Comparison of ENCODE assay signal across 8 cellular contexts in genomic region chr17:39981207-39982068, GRCh38. TPM values are rescaled to one million over a fixed set of nuclear protein-coding genes. Genes with fewer than 3 reads are reported as not detected.
A peak's percentile ranks its signal among the peaks of the same experiment; 100 is the strongest.
DNase-seq lines count a peak whose midpoint lies in the region; ATAC-seq and TF ChIP-seq lines count a peak whose summit lies in the region.

No MANE protein-coding gene starts in this region.

- no peak for ATAC-seq in CD8-positive, alpha-beta T cell
- no peak for ATAC-seq in GM18511 (IDR thresholded peaks at IDR 0.05; ENCODE audit: unreplicated experiment)

- no peaks in the 10 kb centered on the region for H3K27me3 ChIP-seq in CD8-positive, alpha-beta T cell (ENCODE audit: insufficient read depth, low read length)
- H3K27me3 ChIP-seq in mesendoderm (ENCODE audit: insufficient read depth, low read length, poor library complexity) = no peaks in the 10 kb centered on the region

- H4K5ac ChIP-seq in mesendoderm (ENCODE audit: low read length) = no peak overlapping the region

- no peaks in the 10 kb centered on the region for H3K9me3 Mint-ChIP-seq in CD8-positive, alpha-beta T cell
- H3K9me3 Mint-ChIP-seq in chondrocyte (ENCODE audit: low read depth) = no peaks in the 10 kb centered on the region

- no peaks in the 10 kb centered on the region for H3K9me3 ChIP-seq in CD8-positive, alpha-beta T cell (ENCODE audit: low read length)

- H3K79me1 ChIP-seq in mesendoderm (ENCODE audit: low read length) = peaks cover 7% of the 10 kb centered on the region

- peak overlapping the region; percentile 40 for H3K4ac ChIP-seq in mesendoderm (ENCODE audit: low read depth, low read length)

- CTCF ChIA-PET in CD8-positive, alpha-beta T cell (lab: Charles Lee) = interaction anchor here (0.6 to 14.1 kb wide), 20 partner anchors 12 to 433 kb away, joined by 3 to 204 read pairs (median 4); partner anchors contain the start of genes GSDMA, MED24 and PNMT

- POLR2A ChIA-PET in CD8-positive, alpha-beta T cell (lab: Charles Lee) = interaction anchor here (0.9 to 2.5 kb wide), 18 partner anchors 19 to 520 kb away, joined by 3 to 18 read pairs (median 4); partner anchors contain the start of genes CASC3, CDK12, MED24 and MIEN1

- H3K27ac ChIP-seq in CD8-positive, alpha-beta T cell (ENCODE audit: low read depth, low read length) = peak overlapping the region; percentile 91
- H3K27ac ChIP-seq in mesendoderm (ENCODE audit: low read depth, low read length) = peak overlapping the region; percentile 75

- no peak overlapping the region for H2BK5ac ChIP-seq in mesendoderm (ENCODE audit: low read length)

- no peaks in the 10 kb centered on the region for H3K27me3 Mint-ChIP-seq in CD8-positive, alpha-beta T cell (ENCODE audit: low read depth)
- H3K27me3 Mint-ChIP-seq in chondrocyte (ENCODE audit: low read depth) = peaks cover 1% of the 10 kb centered on the region

- peaks cover 15% of the 10 kb centered on the region for H3K79me2 ChIP-seq in mesendoderm (ENCODE audit: control insufficient read depth, insufficient read depth, low read length)

- peaks cover 36% of the 10 kb centered on the region for H3K4me1 Mint-ChIP-seq in CD8-positive, alpha-beta T cell (ENCODE audit: low read depth)
- H3K4me1 Mint-ChIP-seq in chondrocyte (ENCODE audit: low read depth) = peaks cover 29% of the 10 kb centered on the region

- H3K36me3 Mint-ChIP-seq in CD8-positive, alpha-beta T cell = peaks cover 35% of the 10 kb centered on the region
- peaks cover 13% of the 10 kb centered on the region for H3K36me3 Mint-ChIP-seq in chondrocyte (ENCODE audit: low read depth)

- peak overlapping the region; percentile 89 for H3K18ac ChIP-seq in mesendoderm (ENCODE audit: low read length)

- peak overlapping the region; percentile 46 for H2BK120ac ChIP-seq in mesendoderm (ENCODE audit: low read depth, low read length)

- H3K23ac ChIP-seq in mesendoderm (ENCODE audit: low read length) = no peak overlapping the region

- no peak for TF ChIP-seq CTCF in CD8-positive, alpha-beta T cell (IDR thresholded peaks at IDR 0.05)
- TF ChIP-seq CTCF in chondrocyte (IDR thresholded peaks at IDR 0.05) = no peak

- intact Hi-C loops in CD8-positive, alpha-beta T cell (cut with DNase I, micrococcal nuclease) = loop anchor here (1.0 to 5.0 kb wide), 4 partner anchors 73 to 434 kb away; partner anchors contain the start of genes MED24 (in 1 of the 2) and STARD3 (in 1 of the 2)

- peak overlapping the region; percentile 97 for H3K56ac ChIP-seq in mesendoderm (ENCODE audit: low read length)

- H3K4me1 ChIP-seq in CD8-positive, alpha-beta T cell (ENCODE audit: insufficient read depth, low read length) = peaks cover 25% of the 10 kb centered on the region
- peaks cover 5% of the 10 kb centered on the region for H3K4me1 ChIP-seq in mesendoderm (ENCODE audit: control insufficient read depth, low read depth, low read length)

- H3K9ac ChIP-seq in mesendoderm (ENCODE audit: low read length) = peak overlapping the region; percentile 93

- H2BK15ac ChIP-seq in mesendoderm (replicated peaks; ENCODE audit: low read depth) = no peak overlapping the region

- peak overlapping the region; percentile 83 for H3K4me3 ChIP-seq in CD8-positive, alpha-beta T cell (ENCODE audit: low read depth, low read length)
- peak overlapping the region; percentile 93 for H3K4me3 ChIP-seq in mesendoderm (ENCODE audit: low read length)

- WGBS in mesendoderm (ENCODE audit: extremely low coverage, insufficient coverage, low lambda C conversion rate) = no CpG with 5 or more reads among the region's 20 CpGs

- H3K4me3 Mint-ChIP-seq in CD8-positive, alpha-beta T cell = peak overlapping the region; percentile 93
- peak overlapping the region; percentile 92 for H3K4me3 Mint-ChIP-seq in chondrocyte (ENCODE audit: unreplicated experiment)

- peak overlapping the region; percentile 92 for H3K4me2 ChIP-seq in mesendoderm (ENCODE audit: low read length)

- H3K27ac Mint-ChIP-seq in CD8-positive, alpha-beta T cell = peak overlapping the region; percentile 97
- peak overlapping the region; percentile 93 for H3K27ac Mint-ChIP-seq in chondrocyte (ENCODE audit: unreplicated experiment)

- no peak overlapping the region for H4K8ac ChIP-seq in mesendoderm (ENCODE audit: low read depth, low read length)

- DNase-seq in CD8-positive, alpha-beta T cell = no peak
- DNase-seq in MV-4-11 (lab: John Stamatoyannopoulos, UW) = peak; percentile 5
- no peak for DNase-seq in chondrocyte (ENCODE audit: low spot score)
- DNase-seq in mesendoderm = peak; percentile 23
- DNase-seq in hepatic stellate cell (ENCODE audit: low spot score) = no peak
- DNase-seq in SK-N-DZ (ENCODE audit: low spot score) = no peak
- DNase-seq in DMS153 treated with DMSO at 0.1 percent for 48 hours (lab: John Stamatoyannopoulos, UW; ENCODE audit: unreplicated experiment) = no peak

- H3K36me3 ChIP-seq in CD8-positive, alpha-beta T cell (ENCODE audit: insufficient read depth, low read length) = peaks cover 19% of the 10 kb centered on the region
- peaks cover 6% of the 10 kb centered on the region for H3K36me3 ChIP-seq in mesendoderm (ENCODE audit: control insufficient read depth, insufficient read depth, low read length)

- H2AK5ac ChIP-seq in mesendoderm (ENCODE audit: low read length) = no peak overlapping the region

RNA-seq across cellular contexts. Expression of gene PSMD3, which starts 0.8 kb away (rescaled TPM):
- 10 to 100 TPM; 66.9 to 68.8 TPM for total RNA-seq in CD8-positive, alpha-beta T cell
- total RNA-seq in chondrocyte = 83.6 to 101 TPM (median 86.9 TPM) in 3 replicates
- 159 TPM for polyA plus RNA-seq in mesendoderm (2013, experiment 1 of 2)
- 159 TPM for polyA plus RNA-seq in mesendoderm (2013, experiment 2 of 2)
- polyA plus RNA-seq in SK-N-DZ (2014; cell fraction: cytosol; rRNA removed) = 214 and 237 TPM in 2 replicates
- polyA plus RNA-seq in SK-N-DZ (2014; cell fraction: nucleus; rRNA removed) = 148 and 168 TPM in 2 replicates

RNA-seq across cellular contexts. Expression of gene GSDMA, which starts 18.6 kb away (rescaled TPM):
- under 1 TPM; 0.41 to 0.78 TPM for total RNA-seq in CD8-positive, alpha-beta T cell
- not detected in 3 replicates for total RNA-seq in chondrocyte
- not detected for polyA plus RNA-seq in mesendoderm (2013, experiment 1 of 2)
- not detected for polyA plus RNA-seq in mesendoderm (2013, experiment 2 of 2)
- polyA plus RNA-seq in SK-N-DZ (2014; cell fraction: cytosol; rRNA removed) = not detected in 2 replicates
- polyA plus RNA-seq in SK-N-DZ (2014; cell fraction: nucleus; rRNA removed) = not detected in 2 replicates

RNA-seq across cellular contexts. Expression of gene CSF3, which starts 33.8 kb away (rescaled TPM):
- not detected for total RNA-seq in CD8-positive, alpha-beta T cell
- not detected in 3 replicates for total RNA-seq in chondrocyte
- 0.04 TPM for polyA plus RNA-seq in mesendoderm (2013, experiment 1 of 2)
- polyA plus RNA-seq in mesendoderm (2013, experiment 2 of 2) = 0.04 TPM
- polyA plus RNA-seq in SK-N-DZ (2014; cell fraction: cytosol; rRNA removed) = 0.32 and 0.63 TPM in 2 replicates
- polyA plus RNA-seq in SK-N-DZ (2014; cell fraction: nucleus; rRNA removed) = 0.27 and 0.50 TPM in 2 replicates

RNA-seq across cellular contexts. Expression of gene LRRC3C, which starts 53.9 kb away (rescaled TPM):
- total RNA-seq in CD8-positive, alpha-beta T cell = not detected
- total RNA-seq in chondrocyte = not detected in 3 replicates
- polyA plus RNA-seq in mesendoderm (2013, experiment 1 of 2) = not detected
- not detected for polyA plus RNA-seq in mesendoderm (2013, experiment 2 of 2)
- polyA plus RNA-seq in SK-N-DZ (2014; cell fraction: cytosol; rRNA removed) = not detected in 2 replicates
- not detected in 2 replicates for polyA plus RNA-seq in SK-N-DZ (2014; cell fraction: nucleus; rRNA removed)

RNA-seq across cellular contexts. Expression of gene ORMDL3, which starts 54.0 kb away (rescaled TPM):
- 100 to 1,000 TPM; 136 to 140 TPM for total RNA-seq in CD8-positive, alpha-beta T cell
- 54.9 to 59.9 TPM (median 55.0 TPM) in 3 replicates for total RNA-seq in chondrocyte
- polyA plus RNA-seq in mesendoderm (2013, experiment 1 of 2) = 111 TPM
- 101 TPM for polyA plus RNA-seq in mesendoderm (2013, experiment 2 of 2)
- polyA plus RNA-seq in SK-N-DZ (2014; cell fraction: cytosol; rRNA removed) = 23.9 and 33.0 TPM in 2 replicates
- polyA plus RNA-seq in SK-N-DZ (2014; cell fraction: nucleus; rRNA removed) = 23.2 and 24.6 TPM in 2 replicates

Comparison
In these comparisons a context has a peak if more than half of its experiments do, and no peak if none do; other contexts are left out.
1. DNase-seq: peak in MV-4-11 (single experiment) and mesendoderm (single experiment); none in CD8-positive, alpha-beta T cell (0 of 7), chondrocyte (single experiment), hepatic stellate cell (single experiment), SK-N-DZ (single experiment) and DMS153 treated with DMSO at 0.1 percent for 48 hours (single experiment).